Comparison of ENCODE assay signal across 13 cellular contexts in the genomic region with DNA sequence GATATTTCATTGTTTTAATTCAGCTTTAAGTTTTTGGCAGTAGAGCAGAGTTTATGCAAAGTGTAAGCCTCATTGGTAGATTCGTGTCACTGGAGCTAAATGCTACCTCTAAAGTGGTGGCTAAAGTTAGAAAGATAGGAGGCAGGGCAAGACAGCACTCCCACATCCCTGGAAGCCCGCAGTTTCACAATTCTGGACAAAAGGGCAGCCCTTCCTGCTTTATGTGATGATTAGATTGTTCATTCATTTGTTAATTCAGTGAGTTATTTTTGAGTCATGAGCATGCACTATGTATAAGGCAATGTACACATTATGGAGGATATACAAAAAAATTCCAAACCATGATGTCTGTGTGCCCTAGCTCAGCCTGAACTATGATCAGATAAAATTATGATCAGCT.
"Had no signal": no experiment of that assay in that cellular context is flagged by ENCODE, and none has a peak within 500 bp of the region (broad histone marks: within the 10 kb centered on the region; RNA-seq: fewer than 3 reads in every experiment).

No MANE protein-coding gene starts in this region.

- H3K4me1 ChIP-seq: adrenal gland, left lung had no signal

- H3K27ac ChIP-seq: adrenal gland, left lung had no signal

- DNase-seq: activated CD4-positive, alpha-beta T cell treated with anti-CD3 and anti-CD28 coated beads, Interleukin-2, amount 50 U/mL, for 4 hours; activated CD4-positive, CD25-positive, alpha-beta regulatory T cell treated with anti-CD3 and anti-CD28 coated beads, Interleukin-2, amount 50 U/mL, for 72 hours; activated naive CD4-positive, alpha-beta T cell treated with anti-CD3 and anti-CD28 coated beads, Interleukin-2, amount 50 U/mL, for 16 hours; activated T-cell treated with anti-CD3 and anti-CD28 coated beads, Interleukin-2, amount 50 U/mL, for 1 hour; adrenal gland; cerebellar nuclear complex; head of caudate nucleus; left lung; mesendoderm; stimulated activated CD4-positive, alpha-beta T cell treated with anti-CD3 and anti-CD28 coated beads, Interleukin-4, amount 100 ng/mL, for 1 hour; stimulated activated CD8-positive, alpha-beta memory T cell treated with anti-CD3 and anti-CD28 coated beads, Interleukin-4, amount 100 ng/mL, for 48 hours; T-helper 2 cell had no signal

- H3K36me3 ChIP-seq: adrenal gland, left lung had no signal

- H3K4me3 ChIP-seq: adrenal gland, left lung had no signal

- H3K9me3 ChIP-seq: adrenal gland, left lung had no signal

- H3K27me3 ChIP-seq: adrenal gland, left lung had no signal

- ATAC-seq: esophagus mucosa, left lung had no signal
